Comparison of ENCODE assay signal across 1 cellular context in genomic region chr3:183504597-183504996, GRCh38.
TF ChIP-seq lines count a peak whose summit lies in the region.

No MANE protein-coding gene starts in this region.

TF ChIP-seq in IMR-90, 13 proteins besides CTCF, POLR2A, EP300 and RAD21:
- no peak for TF ChIP-seq RCOR1 (IDR thresholded peaks at IDR 0.05; ENCODE audit: insufficient replicate concordance, low read length)
- no peak for TF ChIP-seq BHLHE40 (IDR thresholded peaks at IDR 0.05; ENCODE audit: low read depth, low read length)
- TF ChIP-seq RFX5 (IDR thresholded peaks at IDR 0.05; ENCODE audit: low read depth, low read length): no peak
- no peak for TF ChIP-seq NFE2L2 (IDR thresholded peaks at IDR 0.05; ENCODE audit: low read depth, low read length)
- peak; percentile 45 for TF ChIP-seq CEBPB (IDR thresholded peaks at IDR 0.05; ENCODE audit: low read depth, low read length)
